8 cellular contexts compared by ENCODE assay signal in genomic region chr12:46473634-46474201, GRCh38.
DNase-seq lines count a peak whose midpoint lies in the region; ATAC-seq and TF ChIP-seq lines count a peak whose summit lies in the region.

No MANE protein-coding gene starts in this region.

- DNase-seq in DMS114 treated with DMSO at 0.1 percent for 48 hours (lab: John Stamatoyannopoulos, UW; ENCODE audit: unreplicated experiment) (peak; percentile 92), RWPE2 (ENCODE audit: low spot score) (peak; percentile 80), midbrain (lab: John Stamatoyannopoulos, UW) (peak; percentile 12), T-helper 17 cell (no peak)
- no peak for DNase-seq in activated T-cell treated with anti-CD3 and anti-CD28 coated beads, Interleukin-2, amount 50 U/mL, for 4 hours

- ATAC-seq in GM19395 (IDR thresholded peaks at IDR 0.05; ENCODE audit: unreplicated experiment) (peak; percentile 80), HG03469 (IDR thresholded peaks at IDR 0.05; ENCODE audit: unreplicated experiment) (peak; percentile 67), RWPE2 (ENCODE audit: low read depth) (peak; percentile 95), T-helper 17 cell (no peak)
- ATAC-seq in activated T-cell treated with anti-CD3 and anti-CD28 coated beads, Interleukin-2, amount 50 U/mL, for 4 hours = no peak

- peaks cover 17% of the 10 kb centered on the region for H3K4me1 Mint-ChIP-seq in T-helper 17 cell
- peaks cover 19% of the 10 kb centered on the region for H3K4me1 Mint-ChIP-seq in activated T-cell treated with anti-CD3 and anti-CD28 coated beads, Interleukin-2, amount 50 U/mL, for 4 hours (ENCODE audit: low read depth)

- H3K4me1 ChIP-seq in RWPE2 (ENCODE audit: insufficient read depth, poor library complexity, severe bottlenecking) (peaks cover 59% of the 10 kb centered on the region), duodenal mucosa (ENCODE audit: control insufficient read depth in 1 of 2, insufficient read depth in 2 of 2, low read length in 2 of 2) (peaks cover 30 to 33% of the 10 kb centered on the region in 2 donors)

- H3K36me3 Mint-ChIP-seq in T-helper 17 cell (ENCODE audit: low read depth) = peaks cover 7% of the 10 kb centered on the region
- no peaks in the 10 kb centered on the region for H3K36me3 Mint-ChIP-seq in activated T-cell treated with anti-CD3 and anti-CD28 coated beads, Interleukin-2, amount 50 U/mL, for 4 hours (ENCODE audit: insufficient read depth)

- H3K9me3 ChIP-seq in RWPE2 (ENCODE audit: severe bottlenecking) (no peaks in the 10 kb centered on the region), duodenal mucosa (ENCODE audit: control insufficient read depth in 1 of 2, low read length in 2 of 2) (no peaks in the 10 kb centered on the region), T-helper 17 cell (ENCODE audit: control insufficient read depth, low read length, poor library complexity, severe bottlenecking) (no peaks in the 10 kb centered on the region)

- no peak overlapping the region for H3K4me3 Mint-ChIP-seq in T-helper 17 cell
- H3K4me3 Mint-ChIP-seq in activated T-cell treated with anti-CD3 and anti-CD28 coated beads, Interleukin-2, amount 50 U/mL, for 4 hours = no peak overlapping the region

- peak overlapping the region in 1 of 2 donors; percentile 22 for H3K9ac ChIP-seq in duodenal mucosa (ENCODE audit: low read depth in 1 of 2, low read length in 2 of 2)

- TF ChIP-seq CTCF in RWPE2 (IDR thresholded peaks at IDR 0.05; ENCODE audit: poor library complexity, severe bottlenecking) = no peak

- H3K27me3 Mint-ChIP-seq in T-helper 17 cell = no peaks in the 10 kb centered on the region
- H3K27me3 Mint-ChIP-seq in activated T-cell treated with anti-CD3 and anti-CD28 coated beads, Interleukin-2, amount 50 U/mL, for 4 hours (ENCODE audit: low read depth) = no peaks in the 10 kb centered on the region

- H3K36me3 ChIP-seq in RWPE2 (ENCODE audit: low read depth) = no peaks in the 10 kb centered on the region
- no peaks in the 10 kb centered on the region for H3K36me3 ChIP-seq in duodenal mucosa (ENCODE audit: control insufficient read depth in 1 of 2, insufficient read depth in 2 of 2, low read length in 2 of 2)

- H3K4me3 ChIP-seq in RWPE2 (ENCODE audit: severe bottlenecking) (no peak overlapping the region), duodenal mucosa (ENCODE audit: low read depth in 1 of 2, low read length in 2 of 2) (peak overlapping the region in 1 of 2 donors; percentile 48)

- H3K27me3 ChIP-seq in RWPE2 (ENCODE audit: insufficient read depth, poor library complexity, severe bottlenecking) (no peaks in the 10 kb centered on the region), duodenal mucosa (ENCODE audit: control insufficient read depth in 1 of 2, insufficient read depth in 2 of 2, low read length in 2 of 2) (no peaks in the 10 kb centered on the region)

- H3K27ac Mint-ChIP-seq in T-helper 17 cell = no peak overlapping the region

- no peaks in the 10 kb centered on the region for H3K9me3 Mint-ChIP-seq in activated T-cell treated with anti-CD3 and anti-CD28 coated beads, Interleukin-2, amount 50 U/mL, for 4 hours

- H3K27ac ChIP-seq in RWPE2 (ENCODE audit: poor library complexity, severe bottlenecking) (peak overlapping the region; percentile 98), duodenal mucosa (ENCODE audit: low read depth, low read length) (peak overlapping the region; percentile 68)

Comparison
In these comparisons a context has a peak if more than half of its experiments do, and no peak if none do; other contexts are left out.
1. DNase-seq: peak in DMS114 treated with DMSO at 0.1 percent for 48 hours (single experiment), RWPE2 (single experiment) and midbrain (single experiment); none in T-helper 17 cell (0 of 3) and activated T-cell treated with anti-CD3 and anti-CD28 coated beads, Interleukin-2, amount 50 U/mL, for 4 hours (single experiment).
2. ATAC-seq: peak in GM19395 (single experiment), HG03469 (single experiment) and RWPE2 (single experiment); none in T-helper 17 cell (single experiment) and activated T-cell treated with anti-CD3 and anti-CD28 coated beads, Interleukin-2, amount 50 U/mL, for 4 hours (0 of 2).